Comparison of ENCODE assay signal across 1 cellular context in genomic region chr12:54682674-54683073, GRCh38.
TF ChIP-seq lines count a peak whose summit lies in the region.

No MANE protein-coding gene starts in this region.

TF ChIP-seq in GM23338, 12 proteins besides CTCF, POLR2A, EP300 and RAD21:
- TF ChIP-seq ZNF462 (CRISPR knock-in tag; IDR thresholded peaks at IDR 0.05) (peak; percentile 60; the same call in 1 of the 2 replicates), ZNF114 (CRISPR knock-in tag; IDR thresholded peaks at IDR 0.05) (0 out of 2 replicates have a peak, but pooled peaks have one; percentile 25), ETS1 (IDR thresholded peaks at IDR 0.05) (no peak), REST (IDR thresholded peaks at IDR 0.05; ENCODE audit: unreplicated experiment) (no peak), JUNB (IDR thresholded peaks at IDR 0.05; ENCODE audit: unreplicated experiment) (no peak), EZH2phosphoT487 (IDR thresholded peaks at IDR 0.05; ENCODE audit: unreplicated experiment) (no peak)
TF ChIP-seq in GM23338: peak in this region for 2.
